ENCODE assay signal across 8 cellular contexts in genomic region chr1:2228157-2228594, GRCh38. TPM values are rescaled to one million over a fixed set of nuclear protein-coding genes. Genes with fewer than 3 reads are reported as not detected.
DNase-seq lines count a peak whose midpoint lies in the region; ATAC-seq and TF ChIP-seq lines count a peak whose summit lies in the region.

Gene SKI, plus strand, starts transcription at chr1:2228319. Its CDS starts 448 bp downstream, at chr1:2228767.

- CTCF ChIA-PET in HCT116 (lab: Charles Lee): no interaction called here
- CTCF ChIA-PET in activated CD8-positive, alpha-beta T cell treated with anti-CD3 and anti-CD28 coated beads, Interleukin-2, amount 10 ng/mL, durations not matched to agents 7 days and 5 days (lab: Charles Lee): interaction anchor here (6.0 to 6.4 kb wide), 2 partner anchors 33 to 88 kb away, joined by 31 to 32 read pairs; partner anchors contain the start of gene FAAP20

- no peaks in the 10 kb centered on the region for H3K9me3 Mint-ChIP-seq in activated CD8-positive, alpha-beta T cell treated with anti-CD3 and anti-CD28 coated beads, Interleukin-2, amount 10 ng/mL, durations not matched to agents 7 days and 5 days (ENCODE audit: insufficient read depth)

- H3K4me2 ChIP-seq in HCT116 (ENCODE audit: low read length): peak within 1 kb of the TSS; percentile 95

- no peaks in the 10 kb centered on the region for H3K9me3 ChIP-seq in HCT116 (ENCODE audit: control insufficient read depth in 1 of 2, insufficient read depth in 1 of 2, low read depth in 1 of 2, low read length in 2 of 2)

- POLR2A ChIA-PET in HCT116 (lab: Charles Lee): interaction anchor here (1.0 kb wide), 1 partner anchor 29 kb away, joined by 4 read pairs; no protein-coding TSS in a partner anchor
- POLR2A ChIA-PET in activated CD8-positive, alpha-beta T cell treated with anti-CD3 and anti-CD28 coated beads, Interleukin-2, amount 10 ng/mL, durations not matched to agents 7 days and 5 days (lab: Charles Lee): interaction anchor here (1.4 to 3.9 kb wide), 5 partner anchors 28 to 72 kb away, joined by 6 to 23 read pairs (median 8); partner anchors contain the start of gene FAAP20

- ATAC-seq in HCT116: no peak; the same call in 1 of the 2 replicates
- no peak for ATAC-seq in activated CD8-positive, alpha-beta T cell treated with anti-CD3 and anti-CD28 coated beads, Interleukin-2, amount 10 ng/mL, durations not matched to agents 7 days and 5 days
- no peak for ATAC-seq in left cardiac atrium
- no peak for ATAC-seq in sciatic nerve
- no peak for ATAC-seq in GM18502 (IDR thresholded peaks at IDR 0.05; ENCODE audit: poor library complexity, unreplicated experiment)
- no peak for ATAC-seq in GM19452 (IDR thresholded peaks at IDR 0.05; ENCODE audit: unreplicated experiment)

- no peaks in the 10 kb centered on the region for H3K9me2 ChIP-seq in HCT116 (ENCODE audit: insufficient read depth)

- H3K4me3 Mint-ChIP-seq in activated CD8-positive, alpha-beta T cell treated with anti-CD3 and anti-CD28 coated beads, Interleukin-2, amount 10 ng/mL, durations not matched to agents 7 days and 5 days: peak within 1 kb of the TSS; percentile 95

- intact Hi-C loops in HCT116 (cut with micrococcal nuclease): no loop called here
- intact Hi-C loops in left cardiac atrium (cut with DNase I): no loop called here
- intact Hi-C loops in sciatic nerve (cut with DNase I): no loop called here

- H3K4me3 ChIP-seq in HCT116 (replicated peaks in 1 of 2; ENCODE audit: low read depth in 1 of 2, low read length in 2 of 2): peak within 1 kb of the TSS; percentile 66 to 71

- TF ChIP-seq CTCF in HCT116 (IDR thresholded peaks at IDR 0.05 in 2 of 3, conservative IDR thresholded peaks at IDR 0.05 in 1 of 3; ENCODE audit: borderline replicate concordance in 1 of 3, insufficient read depth in 1 of 3, low read depth in 2 of 3, low read length in 2 of 3): no peak
- TF ChIP-seq CTCF in GM10266 (IDR thresholded peaks at IDR 0.05; ENCODE audit: control insufficient read depth, insufficient read depth, low read depth, missing control alignments): no peak

- H3K27ac ChIP-seq in HCT116 (ENCODE audit: low read depth, low read length): peak within 1 kb of the TSS; percentile 98

- H3K79me2 ChIP-seq in HCT116 (ENCODE audit: insufficient read depth, low read length): peaks cover 45% of the 10 kb centered on the region

- H3K36me3 ChIP-seq in HCT116 (ENCODE audit: control insufficient read depth in 1 of 2, insufficient read depth in 2 of 2, low read length in 2 of 2): peaks cover 0 to 3% of the 10 kb centered on the region in 2 experiments; a peak in 1 of 4 replicates

- BruUV-seq in HCT116 (replicated peaks; lab: Mats Ljungman, UMichigan): no TSS peak

- RAD21 ChIA-PET in HCT116 (lab: Charles Lee; ENCODE audit: low non-redundant PET in 1 of 2, low total read pairs in 2 of 2, uncharacterized antibody in 2 of 2, unreplicated experiment in 2 of 2): no interaction called here

- H3K27me3 ChIP-seq in HCT116 (ENCODE audit: insufficient read depth, low read length): no peaks in the 10 kb centered on the region

- peak within 1 kb of the TSS; percentile 91 for H3K9ac ChIP-seq in HCT116 (ENCODE audit: low read length)

- no peak for TF ChIP-seq POLR2A in HCT116 (IDR thresholded peaks at IDR 0.05; ENCODE audit: borderline replicate concordance, extremely low read depth, insufficient read depth, insufficient read length)

- H3K4me1 ChIP-seq in HCT116 (ENCODE audit: control insufficient read depth in 1 of 2, insufficient read depth in 2 of 2, low read length in 2 of 2): peaks cover 23 to 37% of the 10 kb centered on the region in 2 experiments

- H4K20me1 ChIP-seq in HCT116 (ENCODE audit: insufficient read depth): peaks cover 28% of the 10 kb centered on the region; the same call in 1 of the 2 replicates

- H3K27ac Mint-ChIP-seq in activated CD8-positive, alpha-beta T cell treated with anti-CD3 and anti-CD28 coated beads, Interleukin-2, amount 10 ng/mL, durations not matched to agents 7 days and 5 days: peak within 1 kb of the TSS; percentile 96

- DNase-seq in HCT116 (ENCODE audit: low read depth, low spot score) (no peak), left cardiac atrium (no peak), sciatic nerve (ENCODE audit: low spot score) (no peak), globus pallidus (ENCODE audit: low spot score) (no peak), GM10266 (ENCODE audit: extremely low spot score) (no peak)
- DNase-seq in activated CD8-positive, alpha-beta T cell treated with anti-CD3 and anti-CD28 coated beads, Interleukin-2, amount 10 ng/mL, durations not matched to agents 7 days and 5 days: no peak

- peaks cover 8% of the 10 kb centered on the region for H3K27me3 Mint-ChIP-seq in activated CD8-positive, alpha-beta T cell treated with anti-CD3 and anti-CD28 coated beads, Interleukin-2, amount 10 ng/mL, durations not matched to agents 7 days and 5 days (ENCODE audit: low read depth)

- peaks cover 20% of the 10 kb centered on the region for H3K36me3 Mint-ChIP-seq in activated CD8-positive, alpha-beta T cell treated with anti-CD3 and anti-CD28 coated beads, Interleukin-2, amount 10 ng/mL, durations not matched to agents 7 days and 5 days (ENCODE audit: low read depth)

- no peak within 1 kb of the TSS for H2AFZ ChIP-seq in HCT116 (ENCODE audit: low read depth, low read length, poor library complexity, severe bottlenecking)

- peaks cover 36% of the 10 kb centered on the region for H3K4me1 Mint-ChIP-seq in activated CD8-positive, alpha-beta T cell treated with anti-CD3 and anti-CD28 coated beads, Interleukin-2, amount 10 ng/mL, durations not matched to agents 7 days and 5 days (ENCODE audit: low read depth)

- no peak for TF ChIP-seq RAD21 in HCT116 (IDR thresholded peaks at IDR 0.05; ENCODE audit: low read depth)

TF ChIP-seq in HCT116, 20 proteins besides CTCF, POLR2A, EP300 and RAD21:
- TF ChIP-seq EGR1 (IDR thresholded peaks at IDR 0.05; ENCODE audit: low read depth): no peak
- no peak for TF ChIP-seq ELF1 (IDR thresholded peaks at IDR 0.05; ENCODE audit: borderline replicate concordance, low read depth)
- no peak for TF ChIP-seq ZNF274 (IDR thresholded peaks at IDR 0.05; ENCODE audit: low read depth, low read length)
- no peak for TF ChIP-seq YY1 (IDR thresholded peaks at IDR 0.05; ENCODE audit: extremely low read depth, insufficient replicate concordance, low read depth, low read length)
- no peak for TF ChIP-seq ATF3 (IDR thresholded peaks at IDR 0.05)
- TF ChIP-seq EZH2 (IDR thresholded peaks at IDR 0.05): no peak
- TF ChIP-seq EZH2phosphoT487 (IDR thresholded peaks at IDR 0.05; ENCODE audit: borderline replicate concordance): no peak
- no peak for TF ChIP-seq SP1 (IDR thresholded peaks at IDR 0.05; ENCODE audit: low read depth)
- TF ChIP-seq JUND (IDR thresholded peaks at IDR 0.05): no peak
- no peak for TF ChIP-seq MAX (IDR thresholded peaks at IDR 0.05)
- TF ChIP-seq CBX3 (IDR thresholded peaks at IDR 0.05; ENCODE audit: low read depth): no peak
- TF ChIP-seq CEBPB (IDR thresholded peaks at IDR 0.05; ENCODE audit: low read depth): no peak
- TF ChIP-seq TCF7L2 (IDR thresholded peaks at IDR 0.05; ENCODE audit: borderline replicate concordance, extremely low read depth, insufficient read depth, insufficient read length): no peak
- TF ChIP-seq SRF (IDR thresholded peaks at IDR 0.05; ENCODE audit: low read depth): no peak
- no peak for TF ChIP-seq SIN3A (IDR thresholded peaks at IDR 0.05; ENCODE audit: low read depth)

RNA-seq across cellular contexts. Expression of gene SKI, which starts in this region (rescaled TPM):
- total RNA-seq in HCT116 (2021; ENCODE audit: unreplicated experiment) (56.2 TPM), left cardiac atrium (10 to 100 TPM; 47.1 to 66.9 TPM), sciatic nerve (108 TPM)
- polyA plus RNA-seq in HCT116 (2012): 16.0 and 16.1 TPM in 2 replicates
- 10 to 100 TPM; 41.2 to 41.4 TPM for total RNA-seq in activated CD8-positive, alpha-beta T cell treated with anti-CD3 and anti-CD28 coated beads, Interleukin-2, amount 10 ng/mL, durations not matched to agents 7 days and 5 days
